ENCODE assay signal across 8 cellular contexts in genomic region chr7:102749323-102749786, GRCh38. TPM values are rescaled to one million over a fixed set of nuclear protein-coding genes. Genes with fewer than 3 reads are reported as not detected.
DNase-seq lines count a peak whose midpoint lies in the region; TF ChIP-seq lines count a peak whose summit lies in the region.
"Not testable (repeated sequence)": the region's sequence is repeated elsewhere in the genome, so short reads cannot be mapped to it uniquely, and the experiment has no call there.

No MANE protein-coding gene starts in this region.

- peak overlapping the region; percentile 83 for H3K4me2 ChIP-seq in OCI-LY7 (ENCODE audit: low read length)

- H3K4me1 Mint-ChIP-seq in activated T-helper 2 cell treated with anti-CD3 and anti-CD28 coated beads, Interferon-gamma antibody, Interleukin-2, Interleukin-4, amounts not matched to agents 10 μg/mL and 5 μg/mL and 100 μg/mL, durations not matched to agents 14 hours and 24 hours and 36 hours (ENCODE audit: low read depth), result peaks cover 12% of the 10 kb centered on the region
- H3K4me1 Mint-ChIP-seq in nephron progenitor cell, result peaks cover 31% of the 10 kb centered on the region

- H2AFZ ChIP-seq in OCI-LY7 (ENCODE audit: low read length), result peak overlapping the region; percentile 96

- WGBS in stomach, 5 donors, result 3 to 11% (median 6%) methylated on average over 5 to 15 of the region's 38 CpGs

- H4K20me1 ChIP-seq in OCI-LY7 (ENCODE audit: insufficient read depth, low read length), result not testable (repeated sequence)

- in situ Hi-C loops in HAP-1 (cut with MboI; ENCODE audit: low sequenced_read_pairs), result not testable (repeated sequence)

- CTCF ChIA-PET in OCI-LY7 (lab: Charles Lee; ENCODE audit: unreplicated experiment), result not testable (repeated sequence)

- not testable (repeated sequence) for H3K9me3 Mint-ChIP-seq in activated T-helper 2 cell treated with anti-CD3 and anti-CD28 coated beads, Interferon-gamma antibody, Interleukin-2, Interleukin-4, amounts not matched to agents 10 μg/mL and 5 μg/mL and 100 μg/mL, durations not matched to agents 14 hours and 24 hours and 36 hours; nephron progenitor cell

- intact Hi-C loops in OCI-LY7 (cut with micrococcal nuclease; ENCODE audit: unreplicated experiment); activated T-helper 2 cell treated with anti-CD3 and anti-CD28 coated beads, Interferon-gamma antibody, Interleukin-2, Interleukin-4, amounts not matched to agents 10 μg/mL and 5 μg/mL and 100 μg/mL, durations not matched to agents 14 hours and 24 hours and 36 hours (cut with micrococcal nuclease); stomach (cut with DNase I; ENCODE audit: low total_unique reads): not testable (repeated sequence)

- not testable (repeated sequence) for H3K36me3 ChIP-seq in HAP-1 (replicated peaks); OCI-LY7 (ENCODE audit: insufficient read depth, low read length); effector memory CD4-positive, alpha-beta T cell (ENCODE audit: control insufficient read depth, insufficient read depth, low read length); iPS-15b (ENCODE audit: control insufficient read depth, insufficient read depth, low read length); stomach

- H3K27ac ChIP-seq in C4-2B (peak overlapping the region; percentile 61), stomach (peak overlapping the region; percentile 75 to 85 (median 80))
- H3K27ac ChIP-seq in OCI-LY7 (ENCODE audit: low read depth, low read length, poor library complexity, severe bottlenecking), result not testable (repeated sequence)
- peak overlapping the region; percentile 45 for H3K27ac ChIP-seq in effector memory CD4-positive, alpha-beta T cell (ENCODE audit: insufficient read depth, low read length, poor library complexity, severe bottlenecking)

- not testable (repeated sequence) for H3K4me1 ChIP-seq in HAP-1; effector memory CD4-positive, alpha-beta T cell (ENCODE audit: control insufficient read depth, insufficient read depth, low read length, poor library complexity, severe bottlenecking); iPS-15b (ENCODE audit: control insufficient read depth, insufficient read depth, low read length)
- H3K4me1 ChIP-seq in OCI-LY7 (ENCODE audit: insufficient read depth, low read length, poor library complexity, severe bottlenecking) (peaks cover 10% of the 10 kb centered on the region), stomach (peaks cover 5 to 22% (median 14%) of the 10 kb centered on the region in 4 donors)

- TF ChIP-seq CTCF in C4-2B (conservative IDR thresholded peaks at IDR 0.05); OCI-LY7 (conservative IDR thresholded peaks at IDR 0.05; ENCODE audit: low read length); nephron progenitor cell (IDR thresholded peaks at IDR 0.05); stomach (IDR thresholded peaks at IDR 0.05): not testable (repeated sequence)

- H3K79me2 ChIP-seq in OCI-LY7 (ENCODE audit: insufficient read depth, low read depth, low read length), result not testable (repeated sequence)

- not testable (repeated sequence) for TF ChIP-seq POLR2A in stomach (IDR thresholded peaks at IDR 0.05)

- H3K4me3 Mint-ChIP-seq in activated T-helper 2 cell treated with anti-CD3 and anti-CD28 coated beads, Interferon-gamma antibody, Interleukin-2, Interleukin-4, amounts not matched to agents 10 μg/mL and 5 μg/mL and 100 μg/mL, durations not matched to agents 14 hours and 24 hours and 36 hours (ENCODE audit: low read depth), result peak overlapping the region; percentile 85
- H3K4me3 Mint-ChIP-seq in nephron progenitor cell, result peak overlapping the region; percentile 83

- not testable (repeated sequence) for DNase-seq in HAP-1 (ENCODE audit: low spot score in 2 of 2); OCI-LY7 (ENCODE audit: low spot score); activated T-helper 2 cell treated with anti-CD3 and anti-CD28 coated beads, Interferon-gamma antibody, Interleukin-2, Interleukin-4, amounts not matched to agents 10 μg/mL and 5 μg/mL and 100 μg/mL, durations not matched to agents 14 hours and 24 hours and 36 hours (ENCODE audit: low spot score); effector memory CD4-positive, alpha-beta T cell; nephron progenitor cell; stomach

- TF ChIP-seq EP300 in stomach (IDR thresholded peaks at IDR 0.05), result not testable (repeated sequence)

- H3K9me2 ChIP-seq in OCI-LY7 (ENCODE audit: insufficient read depth, low read length), result not testable (repeated sequence)

- not testable (repeated sequence) for H3K27me3 Mint-ChIP-seq in activated T-helper 2 cell treated with anti-CD3 and anti-CD28 coated beads, Interferon-gamma antibody, Interleukin-2, Interleukin-4, amounts not matched to agents 10 μg/mL and 5 μg/mL and 100 μg/mL, durations not matched to agents 14 hours and 24 hours and 36 hours (ENCODE audit: low read depth); nephron progenitor cell (ENCODE audit: low read depth, poor library complexity)

- not testable (repeated sequence) for H3K36me3 Mint-ChIP-seq in activated T-helper 2 cell treated with anti-CD3 and anti-CD28 coated beads, Interferon-gamma antibody, Interleukin-2, Interleukin-4, amounts not matched to agents 10 μg/mL and 5 μg/mL and 100 μg/mL, durations not matched to agents 14 hours and 24 hours and 36 hours (ENCODE audit: low read depth); nephron progenitor cell (ENCODE audit: low read depth)

- H3K4me3 ChIP-seq in HAP-1, result peak overlapping the region; percentile 54
- H3K4me3 ChIP-seq in OCI-LY7 (ENCODE audit: low read depth, low read length, poor library complexity, severe bottlenecking), result peak overlapping the region; percentile 75
- H3K4me3 ChIP-seq in effector memory CD4-positive, alpha-beta T cell (ENCODE audit: insufficient read depth, low read depth, low read length, poor library complexity, severe bottlenecking), result peak overlapping the region; percentile 68
- H3K4me3 ChIP-seq in iPS-15b (ENCODE audit: low read depth, low read length), result peak overlapping the region; percentile 74
- H3K4me3 ChIP-seq in stomach, result peak overlapping the region; percentile 55 to 78 (median 62)

- not testable (repeated sequence) for BruUV-seq in OCI-LY7 (replicated peaks; lab: Mats Ljungman, UMichigan)

- H3K9me3 ChIP-seq in HAP-1; OCI-LY7 (ENCODE audit: low read length); effector memory CD4-positive, alpha-beta T cell (ENCODE audit: control insufficient read depth, low read length); iPS-15b (ENCODE audit: control insufficient read depth, insufficient read depth, low read length); stomach: not testable (repeated sequence)

- POLR2A ChIA-PET in OCI-LY7 (lab: Charles Lee), result interaction anchor here (0.9 kb wide), 1 partner anchor 309 kb away, joined by 3 read pairs; no protein-coding TSS in a partner anchor

- H3K27me3 ChIP-seq in HAP-1 (ENCODE audit: low read depth); effector memory CD4-positive, alpha-beta T cell (replicated peaks; ENCODE audit: control insufficient read depth, insufficient read depth, low read length, poor library complexity, severe bottlenecking); iPS-15b (ENCODE audit: control insufficient read depth, insufficient read depth, low read length); stomach: not testable (repeated sequence)

- H3K27ac Mint-ChIP-seq in activated T-helper 2 cell treated with anti-CD3 and anti-CD28 coated beads, Interferon-gamma antibody, Interleukin-2, Interleukin-4, amounts not matched to agents 10 μg/mL and 5 μg/mL and 100 μg/mL, durations not matched to agents 14 hours and 24 hours and 36 hours, result peak overlapping the region; percentile 45
- H3K27ac Mint-ChIP-seq in nephron progenitor cell, result not testable (repeated sequence)

- H3K9ac ChIP-seq in iPS-15b (ENCODE audit: low read depth, low read length), result not testable (repeated sequence)

RNA-seq across cellular contexts. Expression of gene FAM185A, which starts 0.6 kb away (rescaled TPM):
- 7.4 and 10.3 TPM in 2 replicates for total RNA-seq in OCI-LY7 (2014; rRNA removed; shearing (Covaris generic))
- 10.4 and 10.6 TPM in 2 replicates for total RNA-seq in OCI-LY7 (2022)
- 8.3 and 9.4 TPM in 2 replicates for total RNA-seq in activated T-helper 2 cell treated with anti-CD3 and anti-CD28 coated beads, Interferon-gamma antibody, Interleukin-2, Interleukin-4, amounts not matched to agents 10 μg/mL and 5 μg/mL and 100 μg/mL, durations not matched to agents 14 hours and 24 hours and 36 hours
- total RNA-seq in stomach, result 10 to 100 TPM in 4 of 5 donors, 1 to 10 TPM in 1; 6.7 to 35.0 (median 15.6) TPM
- 1 to 10 TPM; 5.3 to 5.7 (median 5.5) TPM for polyA plus RNA-seq in stomach
